Comparison of ENCODE assay signal across 2 cellular contexts in the genomic region with DNA sequence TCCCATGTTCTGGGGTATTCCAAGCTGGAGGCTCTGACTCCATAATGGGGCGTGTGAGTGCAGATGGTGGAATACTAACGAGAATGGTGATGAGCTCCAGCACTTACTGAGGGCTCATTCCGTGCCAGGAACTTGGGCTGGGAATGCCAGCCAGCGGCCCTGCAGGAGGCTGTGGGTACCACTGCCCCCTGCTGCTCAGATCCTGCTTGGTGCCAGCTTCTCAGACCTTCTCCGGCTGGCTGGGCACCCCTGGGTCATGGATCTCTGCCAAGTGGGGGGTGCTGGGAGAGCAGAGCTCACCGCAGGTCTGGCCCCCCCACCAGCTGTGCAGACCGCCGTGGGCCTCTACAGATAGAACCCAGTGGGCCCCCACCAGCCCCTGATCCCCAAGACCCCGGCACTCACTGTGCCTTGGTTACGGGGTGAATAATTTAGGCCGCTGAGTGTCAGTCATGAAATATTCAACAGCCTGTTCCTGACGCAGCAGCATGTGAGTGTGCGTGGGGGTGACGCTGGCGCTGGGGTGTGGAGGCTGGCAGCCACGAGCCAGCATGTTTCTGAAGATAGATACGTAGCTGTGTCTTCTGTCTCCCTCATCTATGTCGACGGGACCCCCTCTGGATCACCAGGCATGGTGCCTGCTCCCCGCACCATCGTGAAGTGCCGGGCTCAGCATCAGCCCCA. TPM values are rescaled to one million over a fixed set of nuclear protein-coding genes. Genes with fewer than 3 reads are reported as not detected.
DNase-seq lines count a peak whose midpoint lies in the region; ATAC-seq and TF ChIP-seq lines count a peak whose summit lies in the region.
"Not testable (repeated sequence)": the region's sequence is repeated elsewhere in the genome, so short reads cannot be mapped to it uniquely, and the experiment has no call there.

No MANE protein-coding gene starts in this region.

- peak; percentile 96 for TF ChIP-seq EP300 in Ishikawa (IDR thresholded peaks at IDR 0.05; ENCODE audit: borderline replicate concordance)

- not testable (repeated sequence) for DNase-seq in left cardiac atrium

- intact Hi-C loops in left cardiac atrium (cut with DNase I) = not testable (repeated sequence)

- TF ChIP-seq RAD21 in Ishikawa (IDR thresholded peaks at IDR 0.05; ENCODE audit: low read depth) = peak; percentile 48; the same call in 1 of the 2 replicates

- peak; percentile 39 to 50 for ATAC-seq in left cardiac atrium

TF ChIP-seq in Ishikawa, 13 proteins besides CTCF, POLR2A, EP300 and RAD21:
- TF ChIP-seq YY1 (IDR thresholded peaks at IDR 0.05; ENCODE audit: low read depth) (peak; percentile 44; the same call in 1 of the 2 replicates), TEAD4 (IDR thresholded peaks at IDR 0.05) (peak; percentile 84), ZBTB7A (IDR thresholded peaks at IDR 0.05; ENCODE audit: low read depth) (peak; percentile 60), NFIC (IDR thresholded peaks at IDR 0.05) (peak; percentile 99), FOXM1 (IDR thresholded peaks at IDR 0.05; ENCODE audit: borderline replicate concordance, low read depth) (peak; percentile 73), TCF12 (IDR thresholded peaks at IDR 0.05; ENCODE audit: low read depth) (peak; percentile 96)

RNA-seq across cellular contexts. Expression of gene ESPN, which starts 12.6 kb away (rescaled TPM):
- total RNA-seq in left cardiac atrium = under 1 TPM; 0.42 to 0.44 TPM

RNA-seq across cellular contexts. Expression of gene HES2, which starts 17.4 kb away (rescaled TPM):
- total RNA-seq in left cardiac atrium = under 1 TPM in 1 of 2 donors, not detected in 1; 0.37 TPM

RNA-seq across cellular contexts. Expression of gene TNFRSF25, which starts 28.8 kb away (rescaled TPM):
- total RNA-seq in left cardiac atrium = 1 to 10 TPM; 5.5 to 5.9 TPM

RNA-seq across cellular contexts. Expression of gene ACOT7, which starts 43.6 kb away (rescaled TPM):
- 10 to 100 TPM in 1 of 2 donors, 1 to 10 TPM in 1; 9.9 to 12.9 TPM for total RNA-seq in left cardiac atrium

RNA-seq across cellular contexts. Expression of gene PLEKHG5, which starts 54.3 kb away (rescaled TPM):
- 10 to 100 TPM; 10.7 to 11.8 TPM for total RNA-seq in left cardiac atrium
